ENCODE assay signal across 1 cellular context in the genomic region with DNA sequence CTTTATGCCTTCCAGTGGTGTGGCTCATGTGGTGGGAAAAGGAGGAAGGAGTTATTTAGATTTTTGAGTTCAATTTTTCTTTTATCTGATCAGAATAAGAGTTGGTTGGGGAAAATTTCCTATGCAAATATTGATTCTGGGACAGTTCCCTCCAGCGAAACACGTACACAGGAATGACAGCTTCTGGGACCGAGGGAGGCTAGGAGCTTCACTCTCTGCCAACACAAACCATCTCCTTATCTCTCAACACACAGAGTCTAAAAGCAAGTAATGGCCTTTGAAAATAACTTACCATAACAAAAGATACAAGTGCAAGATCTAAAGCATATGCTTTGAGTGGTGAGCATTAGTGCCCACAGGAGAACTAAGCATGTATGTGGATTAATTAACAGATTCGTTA.
TF ChIP-seq lines count a peak whose summit lies in the region.

No MANE protein-coding gene starts in this region.

TF ChIP-seq in K562, 482 proteins besides CTCF, POLR2A, EP300 and RAD21 (continued from another document):
- no peak for TF ChIP-seq NCOA1 (IDR thresholded peaks at IDR 0.05; ENCODE audit: low read depth)
